18 cellular contexts compared by ENCODE assay signal in the genomic region with DNA sequence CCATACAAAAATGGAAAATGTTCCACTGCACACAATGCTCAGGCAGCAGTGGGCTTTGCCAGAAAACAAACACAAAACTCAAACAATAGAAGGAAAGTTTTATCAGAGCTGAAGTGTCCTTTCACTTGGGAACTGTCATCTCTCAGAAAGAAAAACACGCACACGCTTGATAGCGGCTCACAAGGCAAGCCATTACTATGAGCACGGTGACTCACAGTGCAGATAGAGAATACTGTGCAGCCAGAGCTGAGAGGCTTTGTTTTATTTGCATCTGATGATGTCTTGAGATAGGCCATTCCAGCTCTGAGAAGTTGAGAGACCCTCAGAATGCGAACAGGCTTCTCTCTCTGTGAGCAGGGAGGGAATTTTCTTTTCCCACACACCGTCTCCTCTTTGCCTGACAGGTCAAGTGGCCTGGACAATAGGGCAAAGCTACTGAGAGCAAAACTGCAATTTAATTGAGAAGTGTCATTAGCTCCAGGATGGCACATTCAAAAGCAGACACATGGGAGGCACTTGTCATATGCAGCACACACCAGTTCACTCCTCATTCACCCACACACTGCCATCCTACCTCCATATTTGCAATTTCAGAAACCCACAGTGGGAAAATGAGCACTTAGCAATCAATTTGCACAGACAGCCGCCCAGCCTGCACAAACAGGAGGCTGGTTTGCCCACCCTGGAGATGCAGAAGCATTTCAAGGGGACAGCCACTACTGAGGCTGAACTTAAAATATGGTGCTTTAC.
"Had no signal": no experiment of that assay in that cellular context is flagged by ENCODE, and none has a peak within 500 bp of the region (broad histone marks: within the 10 kb centered on the region; RNA-seq: fewer than 3 reads in every experiment).

No MANE protein-coding gene starts in this region.

- H3K36me3 ChIP-seq: ascending aorta, SJCRH30 had no signal

- H3K36me3 Mint-ChIP-seq: activated CD8-positive, alpha-beta memory T cell treated with anti-CD3 and anti-CD28 coated beads, Interleukin-2, amount 10 ng/mL, durations not matched to agents 7 days and 5 days; activated naive CD8-positive, alpha-beta T cell treated with anti-CD3 and anti-CD28 coated beads, Interleukin-2, amount 10 ng/mL, durations not matched to agents 7 days and 5 days; stimulated activated naive B cell treated with anti-CD40 and anti-IgM and Interleukin-4, amounts not matched to agents 10 μg/mL and 1 μg/mL and 100 μg/mL, for 72 hours; type B pancreatic cell had no signal

- H3K4me3 ChIP-seq: ascending aorta, SJCRH30 had no signal

- H3K4me3 Mint-ChIP-seq: activated CD8-positive, alpha-beta memory T cell treated with anti-CD3 and anti-CD28 coated beads, Interleukin-2, amount 10 ng/mL, durations not matched to agents 7 days and 5 days; activated naive CD8-positive, alpha-beta T cell treated with anti-CD3 and anti-CD28 coated beads, Interleukin-2, amount 10 ng/mL, durations not matched to agents 7 days and 5 days; activated T-cell treated with anti-CD3 and anti-CD28 coated beads, Interleukin-2, amount 50 U/mL, for 4 hours; dendritic cell treated with granulocyte-macrophage colony-stimulating factor and Interleukin-4, amounts not matched to agents 40 ng/mL and 50 ng/mL, for 4 days; effector memory CD8-positive, alpha-beta T cell; stimulated activated naive B cell treated with anti-CD40 and anti-IgM and Interleukin-4, amounts not matched to agents 10 μg/mL and 1 μg/mL and 100 μg/mL, for 72 hours; type B pancreatic cell had no signal

- H3K27ac ChIP-seq: ascending aorta, SJCRH30 had no signal

- ATAC-seq: activated CD4-positive, CD25-positive, alpha-beta regulatory T cell treated with anti-CD3 and anti-CD28 coated beads, Interleukin-2, amount 50 U/mL, for 24 hours; activated CD8-positive, alpha-beta memory T cell treated with anti-CD3 and anti-CD28 coated beads, Interleukin-2, amount 10 ng/mL, durations not matched to agents 7 days and 5 days; activated T-cell treated with anti-CD3 and anti-CD28 coated beads, Interleukin-2, amount 50 U/mL, for 4 hours; effector memory CD8-positive, alpha-beta T cell; stimulated activated naive B cell treated with anti-CD40 and anti-IgM and Interleukin-4, amounts not matched to agents 10 μg/mL and 1 μg/mL and 100 μg/mL, for 72 hours had no signal

- H3K27me3 ChIP-seq: ascending aorta, SJCRH30 had no signal

- H3K27me3 Mint-ChIP-seq: activated CD8-positive, alpha-beta memory T cell treated with anti-CD3 and anti-CD28 coated beads, Interleukin-2, amount 10 ng/mL, durations not matched to agents 7 days and 5 days; activated naive CD8-positive, alpha-beta T cell treated with anti-CD3 and anti-CD28 coated beads, Interleukin-2, amount 10 ng/mL, durations not matched to agents 7 days and 5 days; dendritic cell treated with granulocyte-macrophage colony-stimulating factor and Interleukin-4, amounts not matched to agents 40 ng/mL and 50 ng/mL, for 4 days; type B pancreatic cell had no signal

- H3K9me3 ChIP-seq: ascending aorta, SJCRH30 had no signal

- H3K4me1 ChIP-seq: ascending aorta, SJCRH30 had no signal

- H3K9me3 Mint-ChIP-seq: activated naive CD8-positive, alpha-beta T cell treated with anti-CD3 and anti-CD28 coated beads, Interleukin-2, amount 10 ng/mL, durations not matched to agents 7 days and 5 days; activated T-cell treated with anti-CD3 and anti-CD28 coated beads, Interleukin-2, amount 50 U/mL, for 4 hours; dendritic cell treated with granulocyte-macrophage colony-stimulating factor and Interleukin-4, amounts not matched to agents 40 ng/mL and 50 ng/mL, for 4 days; effector memory CD8-positive, alpha-beta T cell; stimulated activated naive B cell treated with anti-CD40 and anti-IgM and Interleukin-4, amounts not matched to agents 10 μg/mL and 1 μg/mL and 100 μg/mL, for 72 hours; type B pancreatic cell had no signal

- H3K4me1 Mint-ChIP-seq: activated CD8-positive, alpha-beta memory T cell treated with anti-CD3 and anti-CD28 coated beads, Interleukin-2, amount 10 ng/mL, durations not matched to agents 7 days and 5 days; activated naive CD8-positive, alpha-beta T cell treated with anti-CD3 and anti-CD28 coated beads, Interleukin-2, amount 10 ng/mL, durations not matched to agents 7 days and 5 days; stimulated activated naive B cell treated with anti-CD40 and anti-IgM and Interleukin-4, amounts not matched to agents 10 μg/mL and 1 μg/mL and 100 μg/mL, for 72 hours had no signal

- FAIRE-seq: small intestine had no signal

- H3K27ac Mint-ChIP-seq: activated CD8-positive, alpha-beta memory T cell treated with anti-CD3 and anti-CD28 coated beads, Interleukin-2, amount 10 ng/mL, durations not matched to agents 7 days and 5 days; activated naive CD8-positive, alpha-beta T cell treated with anti-CD3 and anti-CD28 coated beads, Interleukin-2, amount 10 ng/mL, durations not matched to agents 7 days and 5 days; dendritic cell treated with granulocyte-macrophage colony-stimulating factor and Interleukin-4, amounts not matched to agents 40 ng/mL and 50 ng/mL, for 4 days; effector memory CD8-positive, alpha-beta T cell; stimulated activated naive B cell treated with anti-CD40 and anti-IgM and Interleukin-4, amounts not matched to agents 10 μg/mL and 1 μg/mL and 100 μg/mL, for 72 hours; type B pancreatic cell had no signal

- DNase-seq: activated CD4-positive, alpha-beta T cell treated with anti-CD3 and anti-CD28 coated beads, Interleukin-2, amount 50 U/mL, for 48 hours; activated CD8-positive, alpha-beta memory T cell treated with anti-CD3 and anti-CD28 coated beads, Interleukin-2, amount 10 ng/mL, durations not matched to agents 7 days and 5 days; activated gamma-delta T cell treated with Interleukin-2 at 50 U/mL for 16 hours; activated naive CD8-positive, alpha-beta T cell treated with anti-CD3 and anti-CD28 coated beads, Interleukin-2, amount 10 ng/mL, durations not matched to agents 7 days and 5 days; activated T-cell treated with anti-CD3 and anti-CD28 coated beads, Interleukin-2, amount 50 U/mL, for 4 hours; effector memory CD8-positive, alpha-beta T cell; erythroblast; left cardiac atrium; posterior cingulate gyrus; right cardiac atrium; SJCRH30; small intestine; stimulated activated naive B cell treated with anti-CD40 and anti-IgM and Interleukin-4, amounts not matched to agents 10 μg/mL and 1 μg/mL and 100 μg/mL, for 72 hours; substantia nigra had no signal
